In the genomic region with DNA sequence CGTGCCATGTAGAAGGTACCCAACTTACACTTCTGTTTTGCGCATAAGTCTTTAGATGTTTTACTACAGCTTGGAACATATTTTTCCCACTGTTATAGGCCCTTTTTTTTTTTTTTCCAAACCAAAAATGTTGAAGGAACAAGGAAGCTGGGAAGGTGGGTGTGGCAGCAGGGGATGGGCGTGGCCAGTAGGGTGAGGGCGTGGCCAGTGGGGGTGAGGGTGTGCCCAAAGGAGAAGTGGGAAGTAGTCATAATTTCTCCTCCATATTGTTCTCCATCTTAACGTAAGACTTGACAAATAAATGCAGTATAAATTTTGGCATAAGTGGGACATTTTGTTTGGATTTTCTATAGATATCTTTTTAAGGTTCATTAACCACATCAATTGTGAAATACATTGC, we compare ENCODE assay signal across 13 cellular contexts. TPM values are rescaled to one million over a fixed set of nuclear protein-coding genes. Genes with fewer than 3 reads are reported as not detected.
DNase-seq lines count a peak whose midpoint lies in the region; ATAC-seq and TF ChIP-seq lines count a peak whose summit lies in the region.
"Had no signal": no experiment of that assay in that cellular context is flagged by ENCODE, and none has a peak within 500 bp of the region (broad histone marks: within the 10 kb centered on the region; RNA-seq: fewer than 3 reads in every experiment).

No MANE protein-coding gene starts in this region.

- no peak overlapping the region for H3K4me3 ChIP-seq in MG63
- H3K4me3 ChIP-seq: psoas muscle had no signal

- H3K27me3 Mint-ChIP-seq in stimulated activated naive CD8-positive, alpha-beta T cell treated with anti-CD3 and anti-CD28 coated beads, Interleukin-15, amount 100 ng/mL, for 72 hours: no peaks in the 10 kb centered on the region

- DNase-seq in stimulated activated naive CD8-positive, alpha-beta T cell treated with anti-CD3 and anti-CD28 coated beads, Interleukin-15, Interleukin-2, amounts not matched to agents 100 U/mL and 50 U/mL, for 24 hours: peak; percentile 20
- DNase-seq in stimulated activated naive CD8-positive, alpha-beta T cell treated with anti-CD3 and anti-CD28 coated beads, Interleukin-15, amount 100 ng/mL, for 72 hours: no peak
- peak; percentile 9 for DNase-seq in MG63
- no peak for DNase-seq in activated naive CD4-positive, alpha-beta T cell treated with Interleukin-2 at 50 U/mL for 16 hours
- no peak for DNase-seq in mesenteric fat pad (ENCODE audit: low spot score)
- DNase-seq: activated effector memory CD4-positive, alpha-beta T cell treated with Interleukin-2 at 50 U/mL for 16 hours; NCI-H1105; nephron progenitor cell; psoas muscle had no signal

- H3K9me3 ChIP-seq in MG63: no peaks in the 10 kb centered on the region
- H3K9me3 ChIP-seq: psoas muscle had no signal

- no peaks in the 10 kb centered on the region for H3K27me3 ChIP-seq in MG63

- peaks cover 20% of the 10 kb centered on the region for H3K36me3 ChIP-seq in MG63

- no peak overlapping the region for H3K4me3 Mint-ChIP-seq in stimulated activated naive CD8-positive, alpha-beta T cell treated with anti-CD3 and anti-CD28 coated beads, Interleukin-15, amount 100 ng/mL, for 72 hours
- H3K4me3 Mint-ChIP-seq: nephron progenitor cell had no signal

- no peaks in the 10 kb centered on the region for H3K9me3 Mint-ChIP-seq in stimulated activated naive CD8-positive, alpha-beta T cell treated with anti-CD3 and anti-CD28 coated beads, Interleukin-15, amount 100 ng/mL, for 72 hours
- H3K9me3 Mint-ChIP-seq: nephron progenitor cell had no signal

- no peaks in the 10 kb centered on the region for H3K4me1 Mint-ChIP-seq in stimulated activated naive CD8-positive, alpha-beta T cell treated with anti-CD3 and anti-CD28 coated beads, Interleukin-15, amount 100 ng/mL, for 72 hours
- H3K4me1 Mint-ChIP-seq: nephron progenitor cell had no signal

- ATAC-seq in stimulated activated naive CD8-positive, alpha-beta T cell treated with anti-CD3 and anti-CD28 coated beads, Interleukin-15, Interleukin-2, amounts not matched to agents 100 U/mL and 50 U/mL, for 24 hours: no peak
- no peak for ATAC-seq in stimulated activated naive CD8-positive, alpha-beta T cell treated with anti-CD3 and anti-CD28 coated beads, Interleukin-15, amount 100 ng/mL, for 72 hours
- ATAC-seq in SK-N-SH treated with all-trans-retinoic acid at 6 μM for 48 hours (peak; percentile 58; the same call in 2 of the 3 replicates), HG03108 (IDR thresholded peaks at IDR 0.05; ENCODE audit: unreplicated experiment) (no peak), HG03280 (IDR thresholded peaks at IDR 0.05; ENCODE audit: unreplicated experiment) (no peak)
- ATAC-seq: psoas muscle had no signal

- no peak overlapping the region for H3K27ac Mint-ChIP-seq in stimulated activated naive CD8-positive, alpha-beta T cell treated with anti-CD3 and anti-CD28 coated beads, Interleukin-15, amount 100 ng/mL, for 72 hours

TF ChIP-seq in SK-N-SH treated with all-trans-retinoic acid at 6 μM for 48 hours, 23 proteins besides CTCF, POLR2A, EP300 and RAD21:
- TF ChIP-seq, protein P1, sequence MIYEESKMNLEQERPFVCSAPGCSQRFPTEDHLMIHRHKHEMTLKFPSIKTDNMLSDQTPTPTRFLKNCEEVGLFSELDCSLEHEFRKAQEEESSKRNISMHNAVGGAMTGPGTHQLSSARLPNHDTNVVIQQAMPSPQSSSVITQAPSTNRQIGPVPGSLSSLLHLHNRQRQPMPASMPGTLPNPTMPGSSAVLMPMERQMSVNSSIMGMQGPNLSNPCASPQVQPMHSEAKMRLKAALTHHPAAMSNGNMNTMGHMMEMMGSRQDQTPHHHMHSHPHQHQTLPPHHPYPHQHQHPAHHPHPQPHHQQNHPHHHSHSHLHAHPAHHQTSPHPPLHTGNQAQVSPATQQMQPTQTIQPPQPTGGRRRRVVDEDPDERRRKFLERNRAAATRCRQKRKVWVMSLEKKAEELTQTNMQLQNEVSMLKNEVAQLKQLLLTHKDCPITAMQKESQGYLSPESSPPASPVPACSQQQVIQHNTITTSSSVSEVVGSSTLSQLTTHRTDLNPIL (CRISPR knock-in tag; IDR thresholded peaks at IDR 0.05; ENCODE audit: low read depth): no peak
- TF ChIP-seq TOX (CRISPR knock-in tag; IDR thresholded peaks at IDR 0.05; ENCODE audit: borderline replicate concordance): no peak
- TF ChIP-seq ZNF565 (CRISPR knock-in tag; conservative IDR thresholded peaks at IDR 0.05; ENCODE audit: low read depth): no peak
- no peak for TF ChIP-seq RARB (CRISPR knock-in tag; IDR thresholded peaks at IDR 0.05)
- TF ChIP-seq BACH2 (CRISPR knock-in tag; IDR thresholded peaks at IDR 0.05; ENCODE audit: borderline replicate concordance): no peak
- TF ChIP-seq PPARA (CRISPR knock-in tag; IDR thresholded peaks at IDR 0.05; ENCODE audit: borderline replicate concordance): no peak
- no peak for TF ChIP-seq ZC3H10 (CRISPR knock-in tag; IDR thresholded peaks at IDR 0.05)
- TF ChIP-seq, protein P2, sequence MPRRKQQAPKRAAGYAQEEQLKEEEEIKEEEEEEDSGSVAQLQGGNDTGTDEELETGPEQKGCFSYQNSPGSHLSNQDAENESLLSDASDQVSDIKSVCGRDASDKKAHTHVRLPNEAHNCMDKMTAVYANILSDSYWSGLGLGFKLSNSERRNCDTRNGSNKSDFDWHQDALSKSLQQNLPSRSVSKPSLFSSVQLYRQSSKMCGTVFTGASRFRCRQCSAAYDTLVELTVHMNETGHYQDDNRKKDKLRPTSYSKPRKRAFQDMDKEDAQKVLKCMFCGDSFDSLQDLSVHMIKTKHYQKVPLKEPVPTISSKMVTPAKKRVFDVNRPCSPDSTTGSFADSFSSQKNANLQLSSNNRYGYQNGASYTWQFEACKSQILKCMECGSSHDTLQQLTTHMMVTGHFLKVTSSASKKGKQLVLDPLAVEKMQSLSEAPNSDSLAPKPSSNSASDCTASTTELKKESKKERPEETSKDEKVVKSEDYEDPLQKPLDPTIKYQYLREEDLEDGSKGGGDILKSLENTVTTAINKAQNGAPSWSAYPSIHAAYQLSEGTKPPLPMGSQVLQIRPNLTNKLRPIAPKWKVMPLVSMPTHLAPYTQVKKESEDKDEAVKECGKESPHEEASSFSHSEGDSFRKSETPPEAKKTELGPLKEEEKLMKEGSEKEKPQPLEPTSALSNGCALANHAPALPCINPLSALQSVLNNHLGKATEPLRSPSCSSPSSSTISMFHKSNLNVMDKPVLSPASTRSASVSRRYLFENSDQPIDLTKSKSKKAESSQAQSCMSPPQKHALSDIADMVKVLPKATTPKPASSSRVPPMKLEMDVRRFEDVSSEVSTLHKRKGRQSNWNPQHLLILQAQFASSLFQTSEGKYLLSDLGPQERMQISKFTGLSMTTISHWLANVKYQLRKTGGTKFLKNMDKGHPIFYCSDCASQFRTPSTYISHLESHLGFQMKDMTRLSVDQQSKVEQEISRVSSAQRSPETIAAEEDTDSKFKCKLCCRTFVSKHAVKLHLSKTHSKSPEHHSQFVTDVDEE (CRISPR knock-in tag; IDR thresholded peaks at IDR 0.05): no peak
- no peak for TF ChIP-seq CSDC2 (CRISPR knock-in tag; IDR thresholded peaks at IDR 0.05)
- TF ChIP-seq GLIS3 (CRISPR knock-in tag; IDR thresholded peaks at IDR 0.05): no peak
- no peak for TF ChIP-seq ESRRG (CRISPR knock-in tag; IDR thresholded peaks at IDR 0.05)
- TF ChIP-seq, protein P3, sequence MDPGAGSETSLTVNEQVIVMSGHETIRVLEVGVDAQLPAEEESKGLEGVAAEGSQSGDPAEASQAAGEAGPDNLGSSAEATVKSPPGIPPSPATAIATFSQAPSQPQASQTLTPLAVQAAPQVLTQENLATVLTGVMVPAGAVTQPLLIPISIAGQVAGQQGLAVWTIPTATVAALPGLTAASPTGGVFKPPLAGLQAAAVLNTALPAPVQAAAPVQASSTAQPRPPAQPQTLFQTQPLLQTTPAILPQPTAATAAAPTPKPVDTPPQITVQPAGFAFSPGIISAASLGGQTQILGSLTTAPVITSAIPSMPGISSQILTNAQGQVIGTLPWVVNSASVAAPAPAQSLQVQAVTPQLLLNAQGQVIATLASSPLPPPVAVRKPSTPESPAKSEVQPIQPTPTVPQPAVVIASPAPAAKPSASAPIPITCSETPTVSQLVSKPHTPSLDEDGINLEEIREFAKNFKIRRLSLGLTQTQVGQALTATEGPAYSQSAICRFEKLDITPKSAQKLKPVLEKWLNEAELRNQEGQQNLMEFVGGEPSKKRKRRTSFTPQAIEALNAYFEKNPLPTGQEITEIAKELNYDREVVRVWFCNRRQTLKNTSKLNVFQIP (CRISPR knock-in tag; IDR thresholded peaks at IDR 0.05; ENCODE audit: borderline replicate concordance, low read depth): no peak
- TF ChIP-seq SNAI2 (CRISPR knock-in tag; IDR thresholded peaks at IDR 0.05): no peak
- no peak for TF ChIP-seq ISL1 (CRISPR knock-in tag; IDR thresholded peaks at IDR 0.05)
- no peak for TF ChIP-seq ZFP3 (CRISPR knock-in tag; IDR thresholded peaks at IDR 0.05)

RNA-seq across cellular contexts. Expression of a gene that starts 30.4 kb away (rescaled TPM):
- not detected in 2 replicates for total RNA-seq in MG63 (2014; rRNA removed; shearing (Covaris generic); ENCODE audit: low replicate concordance)
- total RNA-seq in mesenteric fat pad: not detected
- total RNA-seq: glomerular endothelial cell, psoas muscle had no signal

RNA-seq across cellular contexts. Expression of a gene that starts 32.5 kb away (rescaled TPM):
- not detected in 2 replicates for total RNA-seq in MG63 (2014; rRNA removed; shearing (Covaris generic); ENCODE audit: low replicate concordance)
- not detected for total RNA-seq in mesenteric fat pad
- total RNA-seq: glomerular endothelial cell, psoas muscle had no signal

Comparison
In these comparisons a context has a peak if more than half of its experiments do, and no peak if none do; other contexts are left out.
1. DNase-seq: peak in stimulated activated naive CD8-positive, alpha-beta T cell treated with anti-CD3 and anti-CD28 coated beads, Interleukin-15, Interleukin-2, amounts not matched to agents 100 U/mL and 50 U/mL, for 24 hours (single experiment) and MG63 (single experiment); none in stimulated activated naive CD8-positive, alpha-beta T cell treated with anti-CD3 and anti-CD28 coated beads, Interleukin-15, amount 100 ng/mL, for 72 hours (0 of 2), activated naive CD4-positive, alpha-beta T cell treated with Interleukin-2 at 50 U/mL for 16 hours (single experiment) and mesenteric fat pad (single experiment).